8 cellular contexts compared by ENCODE assay signal in genomic region chr5:38845555-38846378, GRCh38. TPM values are rescaled to one million over a fixed set of nuclear protein-coding genes. Genes with fewer than 3 reads are reported as not detected.
DNase-seq lines count a peak whose midpoint lies in the region; ATAC-seq and TF ChIP-seq lines count a peak whose summit lies in the region.

Gene OSMR, plus strand, starts transcription at chr5:38846012. Its CDS starts 23,033 bp downstream, at chr5:38869045.

- no peak for ATAC-seq in HG03442 (IDR thresholded peaks at IDR 0.05; ENCODE audit: unreplicated experiment)

- H3K27ac ChIP-seq in neural progenitor cell: no peak within 1 kb of the TSS
- peak within 1 kb of the TSS; percentile 92 for H3K27ac ChIP-seq in vagina

- peak within 1 kb of the TSS; percentile 86 for H3K4me2 ChIP-seq in neural progenitor cell

- peaks cover 6% of the 10 kb centered on the region for H4K20me1 ChIP-seq in neural progenitor cell (ENCODE audit: low read depth)

- H3K9me3 ChIP-seq in neural progenitor cell (ENCODE audit: low read depth): no peaks in the 10 kb centered on the region
- H3K9me3 ChIP-seq in vagina: no peaks in the 10 kb centered on the region

- DNase-seq in AG20443 (ENCODE audit: low spot score) (peak; percentile 98), HPDE6-E6E7 (ENCODE audit: extremely low spot score) (peak; percentile 96), glomerular endothelial cell (ENCODE audit: extremely low read depth, low read depth, low spot score) (peak; percentile 50), neural progenitor cell (ENCODE audit: low spot score) (peak; percentile 72), vagina (ENCODE audit: extremely low spot score in 2 of 2) (peak in 1 of 2 donors; percentile 98), NCI-H345 treated with DMSO at 0.1 percent for 48 hours (lab: John Stamatoyannopoulos, UW; ENCODE audit: unreplicated experiment) (no peak)

- peak in 1 of 2 donors; percentile 86 for TF ChIP-seq POLR2A in vagina (IDR thresholded peaks at IDR 0.05)

- no peaks in the 10 kb centered on the region for H3K4me1 ChIP-seq in neural progenitor cell
- H3K4me1 ChIP-seq in vagina: peaks cover 34% of the 10 kb centered on the region

- H3K27me3 ChIP-seq in neural progenitor cell (peaks cover 55% of the 10 kb centered on the region), vagina (no peaks in the 10 kb centered on the region)

- no peaks in the 10 kb centered on the region for H3K9me3 Mint-ChIP-seq in activated naive CD8-positive, alpha-beta T cell (ENCODE audit: low read depth)
- peaks cover 9% of the 10 kb centered on the region for H3K9me3 Mint-ChIP-seq in neural progenitor cell

- peaks cover 35% of the 10 kb centered on the region for H3K27me3 Mint-ChIP-seq in activated naive CD8-positive, alpha-beta T cell
- H3K27me3 Mint-ChIP-seq in neural progenitor cell (ENCODE audit: insufficient read depth, low read depth): peaks cover 31% of the 10 kb centered on the region

- H3K36me3 ChIP-seq in neural progenitor cell: no peaks in the 10 kb centered on the region
- H3K36me3 ChIP-seq in vagina: no peaks in the 10 kb centered on the region

- peaks cover 10% of the 10 kb centered on the region for H3K4me1 Mint-ChIP-seq in activated naive CD8-positive, alpha-beta T cell (ENCODE audit: low read depth)
- peaks cover 3% of the 10 kb centered on the region for H3K4me1 Mint-ChIP-seq in neural progenitor cell

- TF ChIP-seq CTCF in neural progenitor cell (IDR thresholded peaks at IDR 0.05): peak; percentile 9
- peak in 1 of 3 experiments; percentile 1 for TF ChIP-seq CTCF in vagina (IDR thresholded peaks at IDR 0.05)

- H3K4me3 ChIP-seq in neural progenitor cell (peak within 1 kb of the TSS; percentile 70), vagina (peak within 1 kb of the TSS; percentile 73 to 92)

- peak within 1 kb of the TSS; percentile 98 for H2AFZ ChIP-seq in neural progenitor cell (replicated peaks)

- no peak within 1 kb of the TSS for H3K27ac Mint-ChIP-seq in activated naive CD8-positive, alpha-beta T cell
- no peak within 1 kb of the TSS for H3K27ac Mint-ChIP-seq in neural progenitor cell

- no peaks in the 10 kb centered on the region for H3K36me3 Mint-ChIP-seq in activated naive CD8-positive, alpha-beta T cell
- H3K36me3 Mint-ChIP-seq in neural progenitor cell: no peaks in the 10 kb centered on the region

- no peaks in the 10 kb centered on the region for H3K79me2 ChIP-seq in neural progenitor cell (ENCODE audit: low read depth)

- H3K9ac ChIP-seq in neural progenitor cell: no peak within 1 kb of the TSS

- peaks cover 16% of the 10 kb centered on the region for H3F3A ChIP-seq in neural progenitor cell (ENCODE audit: low read depth)

- intact Hi-C loops in vagina (cut with DNase I): loop anchor here (10.0 kb wide), 2 partner anchors 79 to 229 kb away; partner anchors contain the start of gene RICTOR

- peak within 1 kb of the TSS; percentile 75 for H3K4me3 Mint-ChIP-seq in activated naive CD8-positive, alpha-beta T cell
- H3K4me3 Mint-ChIP-seq in neural progenitor cell: peak within 1 kb of the TSS; percentile 88

RNA-seq across cellular contexts. Expression of gene OSMR, which starts in this region (rescaled TPM):
- total RNA-seq in glomerular endothelial cell (22.8 and 37.3 TPM in 2 replicates), neural progenitor cell (ENCODE audit: low replicate concordance) (0.22 and 0.58 TPM in 2 replicates), vagina (69.0 TPM)

Comparison
In these comparisons a context has a peak if more than half of its experiments do, and no peak if none do; other contexts are left out.
1. RNA of gene OSMR (total RNA-seq): 69.0 TPM in vagina (single experiment) and 22.8 to 37.3 TPM in glomerular endothelial cell; 0.22 to 0.58 TPM in neural progenitor cell; every median in the first group is over 10 times any median in the second.
2. Peak in DNase-seq, H3K4me3 ChIP-seq and H3K4me2 ChIP-seq in neural progenitor cell; RNA of the gene not detected or under 1 TPM.